1 cellular context compared by ENCODE assay signal in genomic region chr15:59688888-59689625, GRCh38.
TF ChIP-seq lines count a peak whose summit lies in the region.

A gene with protein sequence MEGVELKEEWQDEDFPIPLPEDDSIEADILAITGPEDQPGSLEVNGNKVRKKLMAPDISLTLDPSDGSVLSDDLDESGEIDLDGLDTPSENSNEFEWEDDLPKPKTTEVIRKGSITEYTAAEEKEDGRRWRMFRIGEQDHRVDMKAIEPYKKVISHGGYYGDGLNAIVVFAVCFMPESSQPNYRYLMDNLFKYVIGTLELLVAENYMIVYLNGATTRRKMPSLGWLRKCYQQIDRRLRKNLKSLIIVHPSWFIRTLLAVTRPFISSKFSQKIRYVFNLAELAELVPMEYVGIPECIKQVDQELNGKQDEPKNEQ (minus strand): TSS chr15:59689320. CDS start chr15:59682457, 6,863 bp downstream.

TF ChIP-seq in K562, 482 proteins besides CTCF, POLR2A, EP300 and RAD21 (continued from another document and continues in another):
- TF ChIP-seq RREB1 (CRISPR knock-in tag; IDR thresholded peaks at IDR 0.05) = no peak
- 0 out of 2 replicates have a peak, but pooled peaks have one; percentile 32 for TF ChIP-seq MTA2 (IDR thresholded peaks at IDR 0.05; ENCODE audit: low read depth)
- peak in 1 of 2 experiments; percentile 35; a peak in 2 of 4 replicates for TF ChIP-seq SIN3A (IDR thresholded peaks at IDR 0.05; ENCODE audit: borderline replicate concordance in 2 of 2, control insufficient read depth in 1 of 2, low read depth in 2 of 2, low read length in 2 of 2)
- peak; percentile 62; the same call in 1 of the 2 replicates for TF ChIP-seq THAP12 (CRISPR knock-in tag; IDR thresholded peaks at IDR 0.05)
- TF ChIP-seq ZNF133 (CRISPR knock-in tag; IDR thresholded peaks at IDR 0.05) = no peak
- TF ChIP-seq CBX1 (IDR thresholded peaks at IDR 0.05; ENCODE audit: low read depth) = peak; percentile 38; the same call in 1 of the 2 replicates
- TF ChIP-seq, protein P1, sequence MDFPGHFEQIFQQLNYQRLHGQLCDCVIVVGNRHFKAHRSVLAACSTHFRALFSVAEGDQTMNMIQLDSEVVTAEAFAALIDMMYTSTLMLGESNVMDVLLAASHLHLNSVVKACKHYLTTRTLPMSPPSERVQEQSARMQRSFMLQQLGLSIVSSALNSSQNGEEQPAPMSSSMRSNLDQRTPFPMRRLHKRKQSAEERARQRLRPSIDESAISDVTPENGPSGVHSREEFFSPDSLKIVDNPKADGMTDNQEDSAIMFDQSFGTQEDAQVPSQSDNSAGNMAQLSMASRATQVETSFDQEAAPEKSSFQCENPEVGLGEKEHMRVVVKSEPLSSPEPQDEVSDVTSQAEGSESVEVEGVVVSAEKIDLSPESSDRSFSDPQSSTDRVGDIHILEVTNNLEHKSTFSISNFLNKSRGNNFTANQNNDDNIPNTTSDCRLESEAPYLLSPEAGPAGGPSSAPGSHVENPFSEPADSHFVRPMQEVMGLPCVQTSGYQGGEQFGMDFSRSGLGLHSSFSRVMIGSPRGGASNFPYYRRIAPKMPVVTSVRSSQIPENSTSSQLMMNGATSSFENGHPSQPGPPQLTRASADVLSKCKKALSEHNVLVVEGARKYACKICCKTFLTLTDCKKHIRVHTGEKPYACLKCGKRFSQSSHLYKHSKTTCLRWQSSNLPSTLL (IDR thresholded peaks at IDR 0.05) = no peak
- TF ChIP-seq, protein P2, sequence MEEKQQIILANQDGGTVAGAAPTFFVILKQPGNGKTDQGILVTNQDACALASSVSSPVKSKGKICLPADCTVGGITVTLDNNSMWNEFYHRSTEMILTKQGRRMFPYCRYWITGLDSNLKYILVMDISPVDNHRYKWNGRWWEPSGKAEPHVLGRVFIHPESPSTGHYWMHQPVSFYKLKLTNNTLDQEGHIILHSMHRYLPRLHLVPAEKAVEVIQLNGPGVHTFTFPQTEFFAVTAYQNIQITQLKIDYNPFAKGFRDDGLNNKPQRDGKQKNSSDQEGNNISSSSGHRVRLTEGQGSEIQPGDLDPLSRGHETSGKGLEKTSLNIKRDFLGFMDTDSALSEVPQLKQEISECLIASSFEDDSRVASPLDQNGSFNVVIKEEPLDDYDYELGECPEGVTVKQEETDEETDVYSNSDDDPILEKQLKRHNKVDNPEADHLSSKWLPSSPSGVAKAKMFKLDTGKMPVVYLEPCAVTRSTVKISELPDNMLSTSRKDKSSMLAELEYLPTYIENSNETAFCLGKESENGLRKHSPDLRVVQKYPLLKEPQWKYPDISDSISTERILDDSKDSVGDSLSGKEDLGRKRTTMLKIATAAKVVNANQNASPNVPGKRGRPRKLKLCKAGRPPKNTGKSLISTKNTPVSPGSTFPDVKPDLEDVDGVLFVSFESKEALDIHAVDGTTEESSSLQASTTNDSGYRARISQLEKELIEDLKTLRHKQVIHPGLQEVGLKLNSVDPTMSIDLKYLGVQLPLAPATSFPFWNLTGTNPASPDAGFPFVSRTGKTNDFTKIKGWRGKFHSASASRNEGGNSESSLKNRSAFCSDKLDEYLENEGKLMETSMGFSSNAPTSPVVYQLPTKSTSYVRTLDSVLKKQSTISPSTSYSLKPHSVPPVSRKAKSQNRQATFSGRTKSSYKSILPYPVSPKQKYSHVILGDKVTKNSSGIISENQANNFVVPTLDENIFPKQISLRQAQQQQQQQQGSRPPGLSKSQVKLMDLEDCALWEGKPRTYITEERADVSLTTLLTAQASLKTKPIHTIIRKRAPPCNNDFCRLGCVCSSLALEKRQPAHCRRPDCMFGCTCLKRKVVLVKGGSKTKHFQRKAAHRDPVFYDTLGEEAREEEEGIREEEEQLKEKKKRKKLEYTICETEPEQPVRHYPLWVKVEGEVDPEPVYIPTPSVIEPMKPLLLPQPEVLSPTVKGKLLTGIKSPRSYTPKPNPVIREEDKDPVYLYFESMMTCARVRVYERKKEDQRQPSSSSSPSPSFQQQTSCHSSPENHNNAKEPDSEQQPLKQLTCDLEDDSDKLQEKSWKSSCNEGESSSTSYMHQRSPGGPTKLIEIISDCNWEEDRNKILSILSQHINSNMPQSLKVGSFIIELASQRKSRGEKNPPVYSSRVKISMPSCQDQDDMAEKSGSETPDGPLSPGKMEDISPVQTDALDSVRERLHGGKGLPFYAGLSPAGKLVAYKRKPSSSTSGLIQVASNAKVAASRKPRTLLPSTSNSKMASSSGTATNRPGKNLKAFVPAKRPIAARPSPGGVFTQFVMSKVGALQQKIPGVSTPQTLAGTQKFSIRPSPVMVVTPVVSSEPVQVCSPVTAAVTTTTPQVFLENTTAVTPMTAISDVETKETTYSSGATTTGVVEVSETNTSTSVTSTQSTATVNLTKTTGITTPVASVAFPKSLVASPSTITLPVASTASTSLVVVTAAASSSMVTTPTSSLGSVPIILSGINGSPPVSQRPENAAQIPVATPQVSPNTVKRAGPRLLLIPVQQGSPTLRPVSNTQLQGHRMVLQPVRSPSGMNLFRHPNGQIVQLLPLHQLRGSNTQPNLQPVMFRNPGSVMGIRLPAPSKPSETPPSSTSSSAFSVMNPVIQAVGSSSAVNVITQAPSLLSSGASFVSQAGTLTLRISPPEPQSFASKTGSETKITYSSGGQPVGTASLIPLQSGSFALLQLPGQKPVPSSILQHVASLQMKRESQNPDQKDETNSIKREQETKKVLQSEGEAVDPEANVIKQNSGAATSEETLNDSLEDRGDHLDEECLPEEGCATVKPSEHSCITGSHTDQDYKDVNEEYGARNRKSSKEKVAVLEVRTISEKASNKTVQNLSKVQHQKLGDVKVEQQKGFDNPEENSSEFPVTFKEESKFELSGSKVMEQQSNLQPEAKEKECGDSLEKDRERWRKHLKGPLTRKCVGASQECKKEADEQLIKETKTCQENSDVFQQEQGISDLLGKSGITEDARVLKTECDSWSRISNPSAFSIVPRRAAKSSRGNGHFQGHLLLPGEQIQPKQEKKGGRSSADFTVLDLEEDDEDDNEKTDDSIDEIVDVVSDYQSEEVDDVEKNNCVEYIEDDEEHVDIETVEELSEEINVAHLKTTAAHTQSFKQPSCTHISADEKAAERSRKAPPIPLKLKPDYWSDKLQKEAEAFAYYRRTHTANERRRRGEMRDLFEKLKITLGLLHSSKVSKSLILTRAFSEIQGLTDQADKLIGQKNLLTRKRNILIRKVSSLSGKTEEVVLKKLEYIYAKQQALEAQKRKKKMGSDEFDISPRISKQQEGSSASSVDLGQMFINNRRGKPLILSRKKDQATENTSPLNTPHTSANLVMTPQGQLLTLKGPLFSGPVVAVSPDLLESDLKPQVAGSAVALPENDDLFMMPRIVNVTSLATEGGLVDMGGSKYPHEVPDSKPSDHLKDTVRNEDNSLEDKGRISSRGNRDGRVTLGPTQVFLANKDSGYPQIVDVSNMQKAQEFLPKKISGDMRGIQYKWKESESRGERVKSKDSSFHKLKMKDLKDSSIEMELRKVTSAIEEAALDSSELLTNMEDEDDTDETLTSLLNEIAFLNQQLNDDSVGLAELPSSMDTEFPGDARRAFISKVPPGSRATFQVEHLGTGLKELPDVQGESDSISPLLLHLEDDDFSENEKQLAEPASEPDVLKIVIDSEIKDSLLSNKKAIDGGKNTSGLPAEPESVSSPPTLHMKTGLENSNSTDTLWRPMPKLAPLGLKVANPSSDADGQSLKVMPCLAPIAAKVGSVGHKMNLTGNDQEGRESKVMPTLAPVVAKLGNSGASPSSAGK (IDR thresholded peaks at IDR 0.05) = no peak
- peak; percentile 58 for TF ChIP-seq MAX (CRISPR knock-in tag; IDR thresholded peaks at IDR 0.05)
- TF ChIP-seq LARP7 (IDR thresholded peaks at IDR 0.05) = no peak
- 0 out of 2 replicates have a peak, but pooled peaks have one; percentile 23 for TF ChIP-seq IRF1 (CRISPR knock-in tag; IDR thresholded peaks at IDR 0.05; ENCODE audit: borderline replicate concordance)
- no peak for TF ChIP-seq SNRNP70 (optimal IDR thresholded peaks at IDR 0.05; ENCODE audit: low read depth, low read length)
- TF ChIP-seq PYGO2 (tag; IDR thresholded peaks at IDR 0.05) = no peak
- 0 out of 2 replicates have a peak, but pooled peaks have one; percentile 65 for TF ChIP-seq RB1 (IDR thresholded peaks at IDR 0.05; ENCODE audit: low read depth)
- no peak for TF ChIP-seq MIER1 (IDR thresholded peaks at IDR 0.05; ENCODE audit: low read depth)
- no peak for TF ChIP-seq ZC3H8 (IDR thresholded peaks at IDR 0.05)
- TF ChIP-seq GTF2A2 (tag; IDR thresholded peaks at IDR 0.05) = 0 out of 2 replicates have a peak, but pooled peaks have one; percentile 54
- no peak; a peak in 1 of 4 replicates for TF ChIP-seq SIX5 (IDR thresholded peaks at IDR 0.05; ENCODE audit: borderline replicate concordance in 1 of 2, insufficient read depth in 1 of 2, low read depth in 1 of 2, low read length in 2 of 2)
- TF ChIP-seq ZNF324 (CRISPR knock-in tag; IDR thresholded peaks at IDR 0.05) = no peak
- no peak for TF ChIP-seq RHOXF2B (CRISPR knock-in tag; conservative IDR thresholded peaks at IDR 0.05)
- no peak for TF ChIP-seq PTTG1 (tag; IDR thresholded peaks at IDR 0.05; ENCODE audit: low read depth)
- peak; percentile 90 for TF ChIP-seq ATF7 (IDR thresholded peaks at IDR 0.05)
- peak; percentile 5 to 69; a peak in 2 of 4 replicates for TF ChIP-seq TEAD1 (CRISPR knock-in tag; IDR thresholded peaks at IDR 0.05)
- no peak for TF ChIP-seq CCAR2 (IDR thresholded peaks at IDR 0.05; ENCODE audit: low read depth, low read length)
- no peak for TF ChIP-seq ZZZ3 (IDR thresholded peaks at IDR 0.05)
- no peak for TF ChIP-seq TFE3 (CRISPR knock-in tag; IDR thresholded peaks at IDR 0.05)
- TF ChIP-seq ETV6 (IDR thresholded peaks at IDR 0.05; ENCODE audit: borderline replicate concordance in 1 of 2, low read depth in 2 of 2, low read length in 1 of 2) = no peak
- TF ChIP-seq ETV6 (CRISPR knock-in tag; IDR thresholded peaks at IDR 0.05; ENCODE audit: borderline replicate concordance) = no peak
- peak; percentile 97 for TF ChIP-seq ZBTB7A (IDR thresholded peaks at IDR 0.05; ENCODE audit: borderline replicate concordance, control insufficient read depth, low read depth, low read length)
- TF ChIP-seq ZNF354B (CRISPR knock-in tag; IDR thresholded peaks at IDR 0.05) = no peak
